Comparison of ENCODE assay signal across 8 cellular contexts in genomic region chr7:72925546-72926120, GRCh38. TPM values are rescaled to one million over a fixed set of nuclear protein-coding genes. Genes with fewer than 3 reads are reported as not detected.
DNase-seq lines count a peak whose midpoint lies in the region; ATAC-seq, FAIRE-seq and TF ChIP-seq lines count a peak whose summit lies in the region.

No MANE protein-coding gene starts in this region.

- H3K4me1 Mint-ChIP-seq in CD4-positive, CD25-positive, alpha-beta regulatory T cell = peaks cover 17 to 55% (median 25%) of the 10 kb centered on the region in 4 donors

- peak overlapping the region; percentile 92 to 97 (median 96) for H3K4me3 Mint-ChIP-seq in CD4-positive, CD25-positive, alpha-beta regulatory T cell

- WGBS in adipose tissue, 3 donors = 1 to 2% (median 2%) methylated on average over 29 to 35 of the region's 35 CpGs

- no peak for TF ChIP-seq CTCF in keratinocyte (optimal IDR thresholded peaks at IDR 0.05 in 1 of 3, IDR thresholded peaks at IDR 0.05 in 1 of 3, conservative IDR thresholded peaks at IDR 0.05 in 1 of 3; ENCODE audit: extremely low read depth in 1 of 3, insufficient read depth in 2 of 3, low read length in 3 of 3)

- peak overlapping the region; percentile 95 to 98 (median 97) for H3K27ac Mint-ChIP-seq in CD4-positive, CD25-positive, alpha-beta regulatory T cell

- H3K4me2 ChIP-seq in keratinocyte (ENCODE audit: control insufficient read depth, extremely low read depth, insufficient read depth, low read depth, low read length) = peak overlapping the region; percentile 98

- H3K4me3 ChIP-seq in CD4-positive, CD25-positive, alpha-beta regulatory T cell (ENCODE audit: low read depth, low read length) = peak overlapping the region; percentile 84
- H3K4me3 ChIP-seq in keratinocyte (ENCODE audit: control insufficient read depth in 2 of 3, extremely low read depth in 1 of 3, insufficient read depth in 2 of 3, low read depth in 1 of 3, low read length in 3 of 3) = peak overlapping the region; percentile 66 to 98 (median 95)
- peak overlapping the region; percentile 78 to 95 (median 88) for H3K4me3 ChIP-seq in subcutaneous abdominal adipose tissue (ENCODE audit: low read depth in 1 of 5, low read length in 5 of 5)

- H3K27ac ChIP-seq in CD4-positive, CD25-positive, alpha-beta regulatory T cell (ENCODE audit: insufficient read depth, low read length, poor library complexity, severe bottlenecking) = peak overlapping the region; percentile 95
- peak overlapping the region; percentile 38 for H3K27ac ChIP-seq in adipose tissue (ENCODE audit: low read depth, low read length)
- peak overlapping the region; percentile 97 for H3K27ac ChIP-seq in keratinocyte (ENCODE audit: control insufficient read depth, insufficient read depth, low read length)
- peak overlapping the region; percentile 87 for H3K27ac ChIP-seq in subcutaneous abdominal adipose tissue (ENCODE audit: low read depth, low read length)

- H3K4me1 ChIP-seq in CD4-positive, CD25-positive, alpha-beta regulatory T cell (ENCODE audit: control insufficient read depth, insufficient read depth, low read length, poor library complexity, severe bottlenecking) = peaks cover 26% of the 10 kb centered on the region
- peaks cover 11% of the 10 kb centered on the region for H3K4me1 ChIP-seq in keratinocyte (ENCODE audit: control insufficient read depth, extremely low read depth, insufficient read depth, low read length)
- H3K4me1 ChIP-seq in subcutaneous abdominal adipose tissue (ENCODE audit: control insufficient read depth in 5 of 5, insufficient read depth in 5 of 5, low read length in 5 of 5) = peaks cover 0 to 30% (median 22%) of the 10 kb centered on the region in 5 donors

- H3K27me3 ChIP-seq in CD4-positive, CD25-positive, alpha-beta regulatory T cell (ENCODE audit: control insufficient read depth, insufficient read depth, low read length) = no peaks in the 10 kb centered on the region
- H3K27me3 ChIP-seq in keratinocyte (ENCODE audit: control insufficient read depth, extremely low read depth, insufficient read depth, low read length) (no peaks in the 10 kb centered on the region), subcutaneous abdominal adipose tissue (ENCODE audit: control insufficient read depth in 5 of 5, insufficient read depth in 4 of 5, low read length in 5 of 5) (no peaks in the 10 kb centered on the region)

- H3K27me3 Mint-ChIP-seq in CD4-positive, CD25-positive, alpha-beta regulatory T cell = no peaks in the 10 kb centered on the region

- no peak for ATAC-seq in CD4-positive, CD25-positive, alpha-beta regulatory T cell (ENCODE audit: low read depth in 2 of 2)
- ATAC-seq in HG02943 (IDR thresholded peaks at IDR 0.05; ENCODE audit: low read depth, unreplicated experiment) (peak; percentile 6), HG03378 (IDR thresholded peaks at IDR 0.05; ENCODE audit: unreplicated experiment) (no peak)

- dilution Hi-C loops in keratinocyte (cut with MboI; ENCODE audit: extremely low pct_ligation_motif_present, low sequenced_read_pairs) = no loop called here

- H3K9me1 ChIP-seq in keratinocyte (ENCODE audit: control insufficient read depth, extremely low read depth, insufficient read depth, low read length) = no peaks in the 10 kb centered on the region

- peaks cover 29% of the 10 kb centered on the region for H3K36me3 ChIP-seq in CD4-positive, CD25-positive, alpha-beta regulatory T cell (ENCODE audit: control insufficient read depth, insufficient read depth, low read length)
- peaks cover 14 to 31% of the 10 kb centered on the region in 2 experiments for H3K36me3 ChIP-seq in keratinocyte (ENCODE audit: control insufficient read depth in 2 of 2, extremely low read depth in 1 of 2, insufficient read depth in 2 of 2, low read length in 2 of 2)
- H3K36me3 ChIP-seq in subcutaneous abdominal adipose tissue (ENCODE audit: control insufficient read depth in 5 of 5, insufficient read depth in 5 of 5, low read length in 5 of 5) = peaks cover 13 to 42% (median 37%) of the 10 kb centered on the region in 5 donors

- H3K9ac ChIP-seq in keratinocyte (ENCODE audit: control insufficient read depth, extremely low read depth, insufficient read depth, low read length) = peak overlapping the region; percentile 98
- H3K9ac ChIP-seq in subcutaneous abdominal adipose tissue (ENCODE audit: low read length in 5 of 5) = peak overlapping the region; percentile 85 to 98 (median 92)

- no peak overlapping the region for H2AFZ ChIP-seq in keratinocyte (ENCODE audit: control insufficient read depth, low read length)

- H3K9me3 Mint-ChIP-seq in CD4-positive, CD25-positive, alpha-beta regulatory T cell = no peaks in the 10 kb centered on the region

- DNase-seq in CD4-positive, CD25-positive, alpha-beta regulatory T cell = peak in 1 of 3 donors; percentile 12
- no peak for DNase-seq in keratinocyte (ENCODE audit: low read depth, low spot score)
- no peak for DNase-seq in NCI-H146 (lab: John Stamatoyannopoulos, UW)
- no peak for DNase-seq in NCI-H226

- H3K79me2 ChIP-seq in keratinocyte (ENCODE audit: control insufficient read depth, insufficient read depth, low read length) = peaks cover 37% of the 10 kb centered on the region

- FAIRE-seq in keratinocyte (lab: Jason Lieb, UNC) = no peak

- H3K36me3 Mint-ChIP-seq in CD4-positive, CD25-positive, alpha-beta regulatory T cell = peaks cover 24% of the 10 kb centered on the region

- no peaks in the 10 kb centered on the region for H3K9me3 ChIP-seq in CD4-positive, CD25-positive, alpha-beta regulatory T cell (ENCODE audit: control insufficient read depth in 2 of 2, low read length in 2 of 2)
- H3K9me3 ChIP-seq in keratinocyte (ENCODE audit: control insufficient read depth, low read depth, low read length) (no peaks in the 10 kb centered on the region), subcutaneous abdominal adipose tissue (ENCODE audit: control insufficient read depth in 5 of 5, low read length in 5 of 5) (no peaks in the 10 kb centered on the region)

- no peaks in the 10 kb centered on the region for H4K20me1 ChIP-seq in keratinocyte (ENCODE audit: control insufficient read depth, extremely low read depth, insufficient read depth, low read length)

RNA-seq across cellular contexts. Expression of gene POM121, which starts 0.7 kb away (rescaled TPM):
- 66.9 TPM for total RNA-seq in CD4-positive, CD25-positive, alpha-beta regulatory T cell
- 1 to 10 TPM; 6.1 to 8.9 (median 7.8) TPM for polyA plus RNA-seq in CD4-positive, CD25-positive, alpha-beta regulatory T cell
- polyA plus RNA-seq in adipose tissue = 10 to 100 TPM in 2 of 3 donors, 1 to 10 TPM in 1; 9.6 to 31.3 (median 17.2) TPM
- polyA plus RNA-seq in keratinocyte = 3.1 to 10.4 TPM (median 4.0 TPM) in 3 replicates
- 5.6 TPM for polyA plus RNA-seq in keratinocyte (2011; ENCODE audit: low read depth)
- polyA plus RNA-seq in keratinocyte (2011; cell fraction: cytosol; rRNA removed) = 6.0 and 8.2 TPM in 2 replicates
- polyA plus RNA-seq in keratinocyte (2011; cell fraction: nucleus; rRNA removed) = 34.2 and 37.0 TPM in 2 replicates
- polyA plus RNA-seq in keratinocyte (2012; ENCODE audit: low replicate concordance) = 13.3 and 22.9 TPM in 2 replicates
- 7.6 to 38.3 TPM (median 7.9 TPM) in 3 replicates for polyA minus RNA-seq in keratinocyte
- polyA minus RNA-seq in keratinocyte (2011; cell fraction: cytosol; rRNA and poly(A)+ RNA removed) = 11.5 TPM
- 13.1 and 22.0 TPM in 2 replicates for polyA minus RNA-seq in keratinocyte (2011; cell fraction: nucleus; rRNA and poly(A)+ RNA removed)

RNA-seq across cellular contexts. Expression of gene TRIM74, which starts 43.6 kb away (rescaled TPM):
- total RNA-seq in CD4-positive, CD25-positive, alpha-beta regulatory T cell = 3.3 TPM
- polyA plus RNA-seq in CD4-positive, CD25-positive, alpha-beta regulatory T cell = not detected
- polyA plus RNA-seq in adipose tissue (1 to 10 TPM in 1 of 3 donors, under 1 TPM in 1, not detected in 1; 0.30 to 1.0 TPM), keratinocyte (0.03 to 0.19 TPM in 2 of 3 replicates, not detected in the other)
- 0.96 TPM for polyA plus RNA-seq in keratinocyte (2011; ENCODE audit: low read depth)
- polyA plus RNA-seq in keratinocyte (2011; cell fraction: cytosol; rRNA removed) = not detected in 2 replicates
- polyA plus RNA-seq in keratinocyte (2011; cell fraction: nucleus; rRNA removed) = 0.56 and 1.0 TPM in 2 replicates
- 0.14 TPM in 1 of 2 replicates, not detected in the other for polyA plus RNA-seq in keratinocyte (2012; ENCODE audit: low replicate concordance)
- polyA minus RNA-seq in keratinocyte = 0.16 TPM in 1 of 3 replicates, not detected in the others
- not detected for polyA minus RNA-seq in keratinocyte (2011; cell fraction: cytosol; rRNA and poly(A)+ RNA removed)
- not detected in 2 replicates for polyA minus RNA-seq in keratinocyte (2011; cell fraction: nucleus; rRNA and poly(A)+ RNA removed)

Comparison
In these comparisons a context has a peak if more than half of its experiments do, and no peak if none do; other contexts are left out.
1. H3K27ac ChIP-seq: peak in every context shown above with its lines; median percentile 97 in keratinocyte; 95 in CD4-positive, CD25-positive, alpha-beta regulatory T cell; 87 in subcutaneous abdominal adipose tissue; 38 in adipose tissue.